8 cellular contexts compared by ENCODE assay signal in the genomic region with DNA sequence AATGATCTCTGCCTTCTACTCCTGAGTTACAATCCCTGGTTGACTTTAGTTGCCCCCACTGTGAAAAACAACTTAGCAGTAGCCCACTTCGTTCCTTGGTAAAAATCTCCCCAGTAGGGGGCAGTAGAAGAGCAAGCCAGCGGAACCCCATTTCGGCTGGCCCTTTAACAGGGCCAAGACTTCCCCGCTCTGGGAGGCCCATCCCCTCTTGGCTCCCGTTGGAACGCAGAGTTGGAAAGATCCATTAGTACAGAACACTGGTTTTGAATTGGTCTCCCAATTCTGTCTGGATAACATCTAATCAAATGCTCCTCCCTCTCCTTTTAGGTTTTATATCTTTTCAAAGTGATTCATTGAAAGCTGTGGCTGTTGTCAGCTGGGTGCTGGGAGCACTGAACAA.
DNase-seq lines count a peak whose midpoint lies in the region; ATAC-seq and TF ChIP-seq lines count a peak whose summit lies in the region.

No MANE protein-coding gene starts in this region.

- peak; percentile 4 for DNase-seq in Calu3
- DNase-seq in NB4 (ENCODE audit: low read depth), result peak; percentile 59
- peak; percentile 36 to 44 for DNase-seq in activated CD8-positive, alpha-beta memory T cell treated with anti-CD3 and anti-CD28 coated beads for 4 hours (ENCODE audit: low read depth in 2 of 2)
- peak; percentile 3 for DNase-seq in fibroblast of mammary gland (ENCODE audit: low read depth)
- DNase-seq in stimulated activated CD4-positive, alpha-beta T cell treated with anti-CD3 and anti-CD28 coated beads, Interleukin-15, amount 100 ng/mL, for 1 hour (ENCODE audit: low read depth in 1 of 2, low spot score in 1 of 2), result peak; percentile 24 to 45

- no peak overlapping the region for H3K4me3 Mint-ChIP-seq in Calu3 (ENCODE audit: low read depth, unreplicated experiment)

- BruUV-seq in Calu3 (replicated peaks; lab: Mats Ljungman, UMichigan), result no TSS peak

- no peaks in the 10 kb centered on the region for H3K4me1 Mint-ChIP-seq in Calu3 (ENCODE audit: low read depth, unreplicated experiment)

- no peaks in the 10 kb centered on the region for H3K27me3 Mint-ChIP-seq in Calu3 (ENCODE audit: unreplicated experiment)

- no peaks in the 10 kb centered on the region for H3K36me3 Mint-ChIP-seq in Calu3 (ENCODE audit: insufficient read depth, unreplicated experiment)

- no peaks in the 10 kb centered on the region for H3K9me3 Mint-ChIP-seq in Calu3 (ENCODE audit: low read depth, unreplicated experiment)

- H3K27ac Mint-ChIP-seq in Calu3 (ENCODE audit: unreplicated experiment), result no peak overlapping the region

- TF ChIP-seq POLR2A in NB4 (IDR thresholded peaks at IDR 0.05; ENCODE audit: extremely low read depth, insufficient read length), result no peak

- ATAC-seq in HG03457 (IDR thresholded peaks at IDR 0.05; ENCODE audit: unreplicated experiment) (no peak), HG02852 (IDR thresholded peaks at IDR 0.05; ENCODE audit: unreplicated experiment) (no peak), GM21619 (IDR thresholded peaks at IDR 0.05; ENCODE audit: unreplicated experiment) (no peak)

- CTCF ChIA-PET in Calu3 (lab: Charles Lee), result no interaction called here

- intact Hi-C loops in Calu3 (cut with micrococcal nuclease; ENCODE audit: unreplicated experiment), result loop anchor here (2.0 kb wide), 1 partner anchor 1128 kb away; no protein-coding TSS in a partner anchor

- no peak overlapping the region for H3K4me3 ChIP-seq in NB4 (ENCODE audit: low read depth, low read length)
- H3K4me3 ChIP-seq in fibroblast of mammary gland (ENCODE audit: control insufficient read depth, low read depth, low read length), result no peak overlapping the region

- TF ChIP-seq CTCF in Calu3 (IDR thresholded peaks at IDR 0.05; ENCODE audit: unreplicated experiment) (peak; percentile 26), NB4 (IDR thresholded peaks at IDR 0.05; ENCODE audit: low read depth, low read length) (peak; percentile 71), fibroblast of mammary gland (conservative IDR thresholded peaks at IDR 0.05; ENCODE audit: control insufficient read depth, insufficient read depth, low read depth, low read length) (peak; percentile 35)

Comparison
In these comparisons a context has a peak if more than half of its experiments do, and no peak if none do; other contexts are left out.
1. DNase-seq: peak in every context shown above with its lines; median percentile 59 in NB4; 40 in activated CD8-positive, alpha-beta memory T cell treated with anti-CD3 and anti-CD28 coated beads for 4 hours; 34 in stimulated activated CD4-positive, alpha-beta T cell treated with anti-CD3 and anti-CD28 coated beads, Interleukin-15, amount 100 ng/mL, for 1 hour; 4 in Calu3; 3 in fibroblast of mammary gland.